In the genomic region with DNA sequence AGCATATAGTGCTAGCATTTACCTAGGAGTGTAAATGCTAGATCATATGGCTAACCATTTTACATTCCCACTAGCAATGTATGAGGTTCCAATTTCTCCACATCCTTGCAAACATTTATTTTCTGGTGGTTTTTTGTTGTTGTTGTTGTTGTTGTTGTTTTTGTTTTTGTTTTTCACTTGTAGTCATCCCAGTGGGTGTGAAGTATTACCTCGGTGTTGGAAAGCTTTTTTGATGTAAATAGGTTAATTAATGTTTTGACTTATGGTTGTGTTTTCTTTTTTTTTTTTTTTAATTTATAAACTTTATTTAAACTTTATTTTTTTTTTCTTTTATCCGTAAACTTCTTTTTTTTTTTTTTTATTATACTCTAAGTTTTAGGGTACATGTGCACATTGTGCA, we compare ENCODE assay signal across 26 cellular contexts. TPM values are rescaled to one million over a fixed set of nuclear protein-coding genes. Genes with fewer than 3 reads are reported as not detected.
DNase-seq lines count a peak whose midpoint lies in the region; ATAC-seq, FAIRE-seq and TF ChIP-seq lines count a peak whose summit lies in the region.
"Had no signal": no experiment of that assay in that cellular context is flagged by ENCODE, and none has a peak within 500 bp of the region (broad histone marks: within the 10 kb centered on the region; RNA-seq: fewer than 3 reads in every experiment).

No MANE protein-coding gene starts in this region.

- in situ Hi-C loops in K562 (cut with MboI): no loop called here

- POLR2A ChIA-PET in K562 (lab: Yijun Ruan, JAX): interaction anchor here (1.0 kb wide), 1 partner anchor 31 kb away, joined by 3 read pairs; no protein-coding TSS in a partner anchor

- no peak overlapping the region for H2AFZ ChIP-seq in K562 (ENCODE audit: low read depth, low read length)

- no TSS peak for BruUV-seq in K562 (replicated peaks; lab: Mats Ljungman, UMichigan)

- H4K20me1 ChIP-seq in K562 (replicated peaks; ENCODE audit: control insufficient read depth, insufficient read depth, low read length): no peaks in the 10 kb centered on the region
- H4K20me1 ChIP-seq: BLaER1 had no signal

- H3K9me1 ChIP-seq in K562 (ENCODE audit: control insufficient read depth, insufficient read depth, low read length): no peaks in the 10 kb centered on the region

- H3K27me3 ChIP-seq in K562 (ENCODE audit: control insufficient read depth in 2 of 2, insufficient read depth in 2 of 2, low read length in 2 of 2): peaks cover 2 to 7% of the 10 kb centered on the region in 2 experiments; a peak in 2 of 5 replicates
- H3K27me3 ChIP-seq: BLaER1 had no signal

- H3K4me2 ChIP-seq in K562 (ENCODE audit: insufficient read depth, low read length): no peak overlapping the region
- H3K4me2 ChIP-seq: A549, BLaER1 had no signal

- CTCF ChIA-PET in K562 (lab: Yijun Ruan, JAX; ENCODE audit: low intra/inter-chr PET ratio): no interaction called here

- TF ChIP-seq RAD21 in K562 (CRISPR knock-in tag; conservative IDR thresholded peaks at IDR 0.05 in 1 of 2, IDR thresholded peaks at IDR 0.05 in 1 of 2): no peak

- no peak for TF ChIP-seq EP300 in K562 (IDR thresholded peaks at IDR 0.05; ENCODE audit: low read length)

- no peak overlapping the region for H3K27ac ChIP-seq in K562 (ENCODE audit: extremely low read depth, low read depth, low read length)
- H3K27ac ChIP-seq: A549, BLaER1 had no signal

- FAIRE-seq in A204.1 (lab: Jason Lieb, UNC) (peak; percentile 21), G401.6 (lab: Jason Lieb, UNC) (peak; percentile 8), K562 (lab: Jason Lieb, UNC) (no peak), frontal cortex (lab: Jason Lieb, UNC) (peak; percentile 76)
- FAIRE-seq: A549, GM12891, GM19239 had no signal

- H3K36me3 ChIP-seq in K562 (ENCODE audit: control insufficient read depth, insufficient read depth, low read length): no peaks in the 10 kb centered on the region
- H3K36me3 ChIP-seq: BE2C, BLaER1 had no signal

- no peak for TF ChIP-seq CTCF in K562 (IDR thresholded peaks at IDR 0.05 in 2 of 3, conservative IDR thresholded peaks at IDR 0.05 in 1 of 3; ENCODE audit: insufficient read depth in 2 of 3, low read depth in 1 of 3, low read length in 3 of 3)

- ATAC-seq in K562 (no peak), HG03342 (IDR thresholded peaks at IDR 0.05; ENCODE audit: unreplicated experiment) (no peak), GM21723 (IDR thresholded peaks at IDR 0.05; ENCODE audit: unreplicated experiment) (no peak)
- ATAC-seq: A549 had no signal

- WGBS in K562 (ENCODE audit: insufficient coverage, low coverage, missing lambda C conversion rate): 18% methylated on average over 1 of the region's 2 CpGs

- no peak for TF ChIP-seq POLR2A in K562 (conservative IDR thresholded peaks at IDR 0.05)

- intact Hi-C loops in K562 (cut with micrococcal nuclease): no loop called here

- H3K9ac ChIP-seq in K562 (ENCODE audit: insufficient read depth in 1 of 2, low read depth in 2 of 2, low read length in 2 of 2): no peak overlapping the region
- H3K9ac ChIP-seq: BLaER1 had no signal

- no peak for DNase-seq in K562 (ENCODE audit: extremely low read depth in 1 of 4, low spot score in 3 of 4)
- no peak for DNase-seq in frontal cortex (ENCODE audit: low spot score in 2 of 2)
- DNase-seq in ureter (ENCODE audit: low spot score): no peak
- no peak for DNase-seq in GF-D8 (lab: John Stamatoyannopoulos, UW)
- DNase-seq: 8988T; ACHN; BE2C; C1 segment of cervical spinal cord; CD4-positive, alpha-beta memory T cell; CD4-positive, CD25-positive, alpha-beta regulatory T cell; CD8-positive, alpha-beta memory T cell; COR-L47; DMS 273 treated with DMSO at 0.1 percent for 48 hours; DMS153; DMS79 treated with DMSO at 0.1 percent for 48 hours; GDM1 had no signal

- no peaks in the 10 kb centered on the region for H3K4me1 ChIP-seq in K562 (replicated peaks in 1 of 2; ENCODE audit: control insufficient read depth in 2 of 2, insufficient read depth in 2 of 2, low read length in 2 of 2)
- H3K4me1 ChIP-seq: A549, BE2C, BLaER1 had no signal

- no peak overlapping the region for H3K4me3 ChIP-seq in K562
- H3K4me3 ChIP-seq: A549, BLaER1 had no signal

- no peaks in the 10 kb centered on the region for H3K9me3 ChIP-seq in K562 (replicated peaks; ENCODE audit: control insufficient read depth, insufficient read depth, low read depth, low read length)
- H3K9me3 ChIP-seq: BE2C, BLaER1 had no signal

- H3K79me2 ChIP-seq in K562 (ENCODE audit: control insufficient read depth, insufficient read depth, low read length): no peaks in the 10 kb centered on the region

TF ChIP-seq in K562, 482 proteins besides CTCF, POLR2A, EP300 and RAD21 (continues in another document):
- TF ChIP-seq ZBTB33 (CRISPR knock-in tag; IDR thresholded peaks at IDR 0.05): no peak

RNA-seq across cellular contexts. Expression of gene TSGA13, which starts 15.3 kb away (rescaled TPM):
- not detected in 2 replicates for total RNA-seq in K562 (2011; cell fraction: chromatin; rRNA removed; ENCODE audit: low replicate concordance)
- total RNA-seq in K562 (2011; cell fraction: nucleolus; rRNA removed): not detected in 2 replicates
- total RNA-seq in K562 (2011; cell fraction: nucleoplasm; rRNA removed): not detected in 2 replicates
- total RNA-seq in K562 (2014; rRNA removed) (0.08 TPM in 1 of 2 replicates, not detected in the other), K562 (2014; rRNA removed; fragmentation: Illumina TruSeq; extraction: Trizol) (not detected in 2 replicates), K562 (2015; rRNA removed; fragmentation: Illumina TruSeq; extraction: Trizol) (not detected in 2 replicates), K562 (2021) (not detected in 2 replicates), frontal cortex (under 0.01 TPM), ureter (not detected)
- polyA plus RNA-seq in K562 (2011; rRNA removed) (not detected in 2 replicates), K562 (2014; fragmentation: Illumina TruSeq; extraction: Trizol) (not detected in 2 replicates), K562 (2014; fragmentation: Nextera tagmentation; extraction: Ambion mirVana) (not detected), K562 (2014; rRNA removed) (not detected in 2 replicates)
- not detected in 2 replicates for polyA plus RNA-seq in K562 (2011; cell fraction: cytosol; rRNA removed)
- polyA plus RNA-seq in K562 (2011; cell fraction: nucleus; rRNA removed): not detected in 2 replicates
- polyA plus RNA-seq in K562 (2012): not detected in 2 replicates
- polyA minus RNA-seq in K562 (2011; rRNA and poly(A)+ RNA removed): not detected in 2 replicates
- not detected in 2 replicates for polyA minus RNA-seq in K562 (2011; cell fraction: cytosol; rRNA and poly(A)+ RNA removed)
- polyA minus RNA-seq in K562 (2011; cell fraction: nucleus; rRNA and poly(A)+ RNA removed): not detected in 2 replicates
- total RNA-seq: CD4-positive, alpha-beta memory T cell; CD4-positive, CD25-positive, alpha-beta regulatory T cell; CD8-positive, alpha-beta memory T cell had no signal
- polyA plus RNA-seq: A549; AG04450; CD14-positive monocyte; CD4-positive, alpha-beta memory T cell; CD4-positive, CD25-positive, alpha-beta regulatory T cell; CD8-positive, alpha-beta memory T cell had no signal

RNA-seq across cellular contexts. Expression of gene KLF14, which starts 32.4 kb away (rescaled TPM):
- 0.35 and 0.37 TPM in 2 replicates for total RNA-seq in K562 (2011; cell fraction: chromatin; rRNA removed; ENCODE audit: low replicate concordance)
- total RNA-seq in K562 (2011; cell fraction: nucleolus; rRNA removed): 0.26 and 0.50 TPM in 2 replicates
- total RNA-seq in K562 (2011; cell fraction: nucleoplasm; rRNA removed): 0.22 TPM in 1 of 2 replicates, not detected in the other
- total RNA-seq in K562 (2014; rRNA removed) (not detected in 2 replicates), K562 (2014; rRNA removed; fragmentation: Illumina TruSeq; extraction: Trizol) (0.06 TPM in 1 of 2 replicates, not detected in the other), K562 (2015; rRNA removed; fragmentation: Illumina TruSeq; extraction: Trizol) (not detected in 2 replicates), K562 (2021) (not detected in 2 replicates), frontal cortex (not detected), ureter (0.36 TPM)
- polyA plus RNA-seq in K562 (2011; rRNA removed) (0.03 TPM in 1 of 2 replicates, not detected in the other), K562 (2014; fragmentation: Illumina TruSeq; extraction: Trizol) (not detected in 2 replicates), K562 (2014; fragmentation: Nextera tagmentation; extraction: Ambion mirVana) (not detected), K562 (2014; rRNA removed) (not detected in 2 replicates)
- polyA plus RNA-seq in K562 (2011; cell fraction: cytosol; rRNA removed): 0.01 TPM in 2 replicates
- 0.03 and 0.09 TPM in 2 replicates for polyA plus RNA-seq in K562 (2011; cell fraction: nucleus; rRNA removed)
- polyA plus RNA-seq in K562 (2012): 0.03 TPM in 1 of 2 replicates, not detected in the other
- 0.07 TPM in 1 of 2 replicates, not detected in the other for polyA minus RNA-seq in K562 (2011; rRNA and poly(A)+ RNA removed)
- not detected in 2 replicates for polyA minus RNA-seq in K562 (2011; cell fraction: cytosol; rRNA and poly(A)+ RNA removed)
- 0.22 and 0.40 TPM in 2 replicates for polyA minus RNA-seq in K562 (2011; cell fraction: nucleus; rRNA and poly(A)+ RNA removed)
- total RNA-seq: CD4-positive, alpha-beta memory T cell; CD4-positive, CD25-positive, alpha-beta regulatory T cell; CD8-positive, alpha-beta memory T cell had no signal
- polyA plus RNA-seq: AG04450; CD14-positive monocyte; CD4-positive, alpha-beta memory T cell; CD4-positive, CD25-positive, alpha-beta regulatory T cell; CD8-positive, alpha-beta memory T cell had no signal

RNA-seq across cellular contexts. Expression of gene COPG2, which starts 33.1 kb away (rescaled TPM):
- total RNA-seq in K562 (2011; cell fraction: chromatin; rRNA removed; ENCODE audit: low replicate concordance): 46.4 and 63.0 TPM in 2 replicates
- total RNA-seq in K562 (2011; cell fraction: nucleolus; rRNA removed): 30.0 and 31.3 TPM in 2 replicates
- 43.2 and 43.4 TPM in 2 replicates for total RNA-seq in K562 (2011; cell fraction: nucleoplasm; rRNA removed)
- total RNA-seq in K562 (2014; rRNA removed): 25.5 and 27.3 TPM in 2 replicates
- total RNA-seq in K562 (2014; rRNA removed; fragmentation: Illumina TruSeq; extraction: Trizol): 32.5 and 37.4 TPM in 2 replicates
- total RNA-seq in K562 (2015; rRNA removed; fragmentation: Illumina TruSeq; extraction: Trizol): 28.5 and 28.7 TPM in 2 replicates
- 42.4 and 43.0 TPM in 2 replicates for total RNA-seq in K562 (2021)
- 104 and 105 TPM in 2 replicates for polyA plus RNA-seq in K562 (2011; rRNA removed)
- polyA plus RNA-seq in K562 (2011; cell fraction: cytosol; rRNA removed): 40.8 and 85.8 TPM in 2 replicates
- polyA plus RNA-seq in K562 (2011; cell fraction: nucleus; rRNA removed): 23.4 and 45.2 TPM in 2 replicates
- polyA plus RNA-seq in K562 (2012): 41.5 and 44.6 TPM in 2 replicates
- polyA plus RNA-seq in K562 (2014; fragmentation: Illumina TruSeq; extraction: Trizol): 52.5 and 54.4 TPM in 2 replicates
- 1 to 10 TPM; 6.6 to 9.0 TPM for polyA plus RNA-seq in K562 (2014; fragmentation: Nextera tagmentation; extraction: Ambion mirVana)
- 38.4 and 39.9 TPM in 2 replicates for polyA plus RNA-seq in K562 (2014; rRNA removed)
- polyA minus RNA-seq in K562 (2011; rRNA and poly(A)+ RNA removed): 161 and 193 TPM in 2 replicates
- 47.4 and 51.4 TPM in 2 replicates for polyA minus RNA-seq in K562 (2011; cell fraction: cytosol; rRNA and poly(A)+ RNA removed)
- polyA minus RNA-seq in K562 (2011; cell fraction: nucleus; rRNA and poly(A)+ RNA removed): 17.8 and 51.9 TPM in 2 replicates
- 59.5 TPM for total RNA-seq in frontal cortex
- 46.1 TPM for total RNA-seq in ureter
